9 cellular contexts compared by ENCODE assay signal in the genomic region with DNA sequence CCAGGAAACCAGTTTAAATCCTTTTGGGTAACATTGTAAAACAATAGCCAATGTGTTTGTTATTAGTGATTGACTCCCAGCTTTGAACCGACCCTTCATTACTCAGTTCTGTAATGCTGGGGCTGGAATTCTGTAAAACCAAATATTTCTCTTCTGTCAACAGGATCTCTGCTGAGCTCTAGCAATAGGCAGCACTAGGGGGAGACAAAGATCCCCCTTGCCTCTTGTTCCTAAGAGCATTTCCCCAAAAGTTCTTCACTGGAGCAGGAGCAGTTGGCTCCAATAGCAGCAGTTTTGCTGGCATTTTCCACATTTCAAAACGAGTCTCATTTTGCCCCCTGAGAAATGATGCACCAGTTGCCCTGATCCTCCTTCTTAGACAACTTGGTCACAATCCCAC.
DNase-seq lines count a peak whose midpoint lies in the region; ATAC-seq and TF ChIP-seq lines count a peak whose summit lies in the region.
"Had no signal": no experiment of that assay in that cellular context is flagged by ENCODE, and none has a peak within 500 bp of the region (broad histone marks: within the 10 kb centered on the region; RNA-seq: fewer than 3 reads in every experiment).

No MANE protein-coding gene starts in this region.

- no peaks in the 10 kb centered on the region for H3K27me3 ChIP-seq in WERI-Rb-1 (ENCODE audit: insufficient read depth, low read depth, severe bottlenecking)

- no peak overlapping the region for H3K27ac ChIP-seq in WERI-Rb-1

- no peak overlapping the region for H3K4me3 ChIP-seq in WERI-Rb-1 (ENCODE audit: low read depth, low read length)

- no peaks in the 10 kb centered on the region for H3K36me3 Mint-ChIP-seq in natural killer cell treated with Interleukin-12 subunit alpha and Interleukin-12 subunit beta and Interleukin-15 and Interleukin-18, amount 100 ng/mL, for 72 hours

- no peaks in the 10 kb centered on the region for H3K4me1 Mint-ChIP-seq in natural killer cell treated with Interleukin-12 subunit alpha and Interleukin-12 subunit beta and Interleukin-15 and Interleukin-18, amount 100 ng/mL, for 72 hours (ENCODE audit: low read depth in 2 of 2)

- H3K4me3 Mint-ChIP-seq in natural killer cell treated with Interleukin-12 subunit alpha and Interleukin-12 subunit beta and Interleukin-15 and Interleukin-18, amount 100 ng/mL, for 72 hours, result no peak overlapping the region
- H3K4me3 Mint-ChIP-seq: dendritic cell treated with granulocyte-macrophage colony-stimulating factor and Interleukin-4, amounts not matched to agents 40 ng/mL and 50 ng/mL, for 4 days had no signal

- no peak overlapping the region for H3K27ac Mint-ChIP-seq in natural killer cell treated with Interleukin-12 subunit alpha and Interleukin-12 subunit beta and Interleukin-15 and Interleukin-18, amount 100 ng/mL, for 72 hours
- H3K27ac Mint-ChIP-seq: dendritic cell treated with granulocyte-macrophage colony-stimulating factor and Interleukin-4, amounts not matched to agents 40 ng/mL and 50 ng/mL, for 4 days had no signal

- no peaks in the 10 kb centered on the region for H3K9me3 Mint-ChIP-seq in natural killer cell treated with Interleukin-12 subunit alpha and Interleukin-12 subunit beta and Interleukin-15 and Interleukin-18, amount 100 ng/mL, for 72 hours
- H3K9me3 Mint-ChIP-seq: dendritic cell treated with granulocyte-macrophage colony-stimulating factor and Interleukin-4, amounts not matched to agents 40 ng/mL and 50 ng/mL, for 4 days had no signal

- DNase-seq in NCI-H146 (lab: John Stamatoyannopoulos, UW), result peak; percentile 10
- DNase-seq in NCI-H146 treated with DMSO at 0.1 percent for 48 hours (lab: John Stamatoyannopoulos, UW; ENCODE audit: unreplicated experiment), result no peak
- peak; percentile 9 for DNase-seq in WERI-Rb-1
- DNase-seq in midbrain (lab: John Stamatoyannopoulos, UW), result peak; percentile 40
- no peak for DNase-seq in HuH-7.5 (ENCODE audit: low spot score)
- DNase-seq in natural killer cell treated with Interleukin-12 subunit alpha and Interleukin-12 subunit beta and Interleukin-15 and Interleukin-18, amount 100 ng/mL, for 72 hours (ENCODE audit: low spot score), result no peak

- H3K9me3 ChIP-seq in WERI-Rb-1 (ENCODE audit: severe bottlenecking), result no peaks in the 10 kb centered on the region

- H3K27me3 Mint-ChIP-seq in natural killer cell treated with Interleukin-12 subunit alpha and Interleukin-12 subunit beta and Interleukin-15 and Interleukin-18, amount 100 ng/mL, for 72 hours, result no peaks in the 10 kb centered on the region

- H3K36me3 ChIP-seq in WERI-Rb-1, result no peaks in the 10 kb centered on the region

- TF ChIP-seq CTCF in LNCAP (IDR thresholded peaks at IDR 0.05) (peak; percentile 54), WERI-Rb-1 (IDR thresholded peaks at IDR 0.05; ENCODE audit: low read depth, low read length) (peak; percentile 60)

- no peak for ATAC-seq in HG02870 (IDR thresholded peaks at IDR 0.05; ENCODE audit: unreplicated experiment)
- ATAC-seq in natural killer cell treated with Interleukin-12 subunit alpha and Interleukin-12 subunit beta and Interleukin-15 and Interleukin-18, amount 100 ng/mL, for 72 hours, result no peak

Comparison
In these comparisons a context has a peak if more than half of its experiments do, and no peak if none do; other contexts are left out.
1. DNase-seq: peak in NCI-H146 (single experiment), WERI-Rb-1 (single experiment) and midbrain (single experiment); none in NCI-H146 treated with DMSO at 0.1 percent for 48 hours (single experiment), HuH-7.5 (single experiment) and natural killer cell treated with Interleukin-12 subunit alpha and Interleukin-12 subunit beta and Interleukin-15 and Interleukin-18, amount 100 ng/mL, for 72 hours (single experiment).